ENCODE assay signal across 11 cellular contexts in the genomic region with DNA sequence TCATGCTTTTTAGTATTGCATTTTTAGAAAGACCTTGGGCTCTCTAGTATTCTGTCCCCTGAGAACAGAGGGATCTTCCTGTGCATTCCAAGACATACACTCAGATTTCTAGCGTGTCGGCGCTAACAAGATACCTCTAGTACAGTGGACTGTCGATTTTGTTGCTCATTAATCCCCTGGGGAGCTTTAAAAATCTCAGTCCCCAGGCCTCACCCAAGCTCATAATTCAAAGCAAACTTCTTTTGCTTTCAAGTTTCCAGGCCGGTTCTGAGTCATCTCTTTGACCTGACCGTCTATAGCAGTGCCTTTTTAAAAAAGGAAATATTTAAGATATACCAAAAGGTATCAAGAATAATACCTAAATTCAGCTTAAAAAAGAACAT.
DNase-seq lines count a peak whose midpoint lies in the region; ATAC-seq and TF ChIP-seq lines count a peak whose summit lies in the region.
"Had no signal": no experiment of that assay in that cellular context is flagged by ENCODE, and none has a peak within 500 bp of the region (broad histone marks: within the 10 kb centered on the region; RNA-seq: fewer than 3 reads in every experiment).

No MANE protein-coding gene starts in this region.

- ATAC-seq in HG03097 (IDR thresholded peaks at IDR 0.05; ENCODE audit: low FRiP score, unreplicated experiment) = peak; percentile 52
- ATAC-seq in stimulated activated memory B cell treated with anti-CD40 and anti-IgM and Interleukin-4, amounts not matched to agents 10 μg/mL and 1 μg/mL and 100 μg/mL, for 72 hours = no peak

- intact Hi-C loops in MCF 10A (cut with micrococcal nuclease) (loop anchor here (1.0 kb wide), 2 partner anchors 13 to 136 kb away; no protein-coding TSS in a partner anchor), breast epithelium (cut with DNase I; ENCODE audit: low total_unique reads) (no loop called here)
- intact Hi-C loops in activated CD4-positive, alpha-beta memory T cell treated with anti-CD3 and anti-CD28 coated beads for 36 hours (cut with micrococcal nuclease) = no loop called here

- POLR2A ChIA-PET in MCF 10A (lab: Yijun Ruan, JAX) = interaction anchor here (0.6 to 1.4 kb wide), 10 partner anchors 8 to 765 kb away, joined by 3 to 7 read pairs (median 3); no protein-coding TSS in a partner anchor
- POLR2A ChIA-PET in activated CD4-positive, alpha-beta memory T cell treated with anti-CD3 and anti-CD28 coated beads for 36 hours (lab: Charles Lee) = no interaction called here

- peaks cover 84% of the 10 kb centered on the region for H3K27me3 Mint-ChIP-seq in MCF 10A (ENCODE audit: insufficient read depth, unreplicated experiment)
- no peaks in the 10 kb centered on the region for H3K27me3 Mint-ChIP-seq in brain
- no peaks in the 10 kb centered on the region for H3K27me3 Mint-ChIP-seq in activated naive CD8-positive, alpha-beta T cell treated with anti-CD3 and anti-CD28 coated beads for 36 hours
- H3K27me3 Mint-ChIP-seq in stimulated activated memory B cell treated with anti-CD40 and anti-IgM and Interleukin-4, amounts not matched to agents 10 μg/mL and 1 μg/mL and 100 μg/mL, for 72 hours = no peaks in the 10 kb centered on the region
- H3K27me3 Mint-ChIP-seq in activated CD4-positive, alpha-beta memory T cell treated with anti-CD3 and anti-CD28 coated beads for 36 hours = no peaks in the 10 kb centered on the region
- H3K27me3 Mint-ChIP-seq: activated naive CD8-positive, alpha-beta T cell treated with anti-CD3 and anti-CD28 coated beads, Interleukin-2, amount 10 ng/mL, durations not matched to agents 7 days and 5 days had no signal

- H3K4me3 ChIP-seq in breast epithelium = no peak overlapping the region

- TF ChIP-seq CTCF in MCF 10A (IDR thresholded peaks at IDR 0.05; ENCODE audit: unreplicated experiment) = no peak
- TF ChIP-seq CTCF in breast epithelium (IDR thresholded peaks at IDR 0.05) = no peak
- no peak for TF ChIP-seq CTCF in brain (conservative IDR thresholded peaks at IDR 0.05)

- H3K9me3 ChIP-seq in breast epithelium = peaks cover 0 to 2% of the 10 kb centered on the region in 2 donors

- H3K4me3 Mint-ChIP-seq in MCF 10A (ENCODE audit: unreplicated experiment) (no peak overlapping the region), brain (no peak overlapping the region)
- no peak overlapping the region for H3K4me3 Mint-ChIP-seq in activated naive CD8-positive, alpha-beta T cell treated with anti-CD3 and anti-CD28 coated beads for 36 hours
- no peak overlapping the region for H3K4me3 Mint-ChIP-seq in stimulated activated memory B cell treated with anti-CD40 and anti-IgM and Interleukin-4, amounts not matched to agents 10 μg/mL and 1 μg/mL and 100 μg/mL, for 72 hours
- H3K4me3 Mint-ChIP-seq in activated CD4-positive, alpha-beta memory T cell treated with anti-CD3 and anti-CD28 coated beads for 36 hours = no peak overlapping the region
- H3K4me3 Mint-ChIP-seq: activated naive CD8-positive, alpha-beta T cell treated with anti-CD3 and anti-CD28 coated beads, Interleukin-2, amount 10 ng/mL, durations not matched to agents 7 days and 5 days had no signal

- no TSS peak for BruUV-seq in MCF 10A (replicated peaks; lab: Mats Ljungman, UMichigan)

- peak overlapping the region in 1 of 2 donors; percentile 5 for H3K27ac ChIP-seq in breast epithelium
- H3K27ac ChIP-seq: 22Rv1 had no signal

- CTCF ChIA-PET in MCF 10A (lab: Yijun Ruan, JAX) = interaction anchor here (0.5 to 1.6 kb wide), 6 partner anchors 12 to 228 kb away, joined by 3 to 5 read pairs (median 3); no protein-coding TSS in a partner anchor
- CTCF ChIA-PET in activated CD4-positive, alpha-beta memory T cell treated with anti-CD3 and anti-CD28 coated beads for 36 hours (lab: Charles Lee) = interaction anchor here (1.2 kb wide), 1 partner anchor 231 kb away, joined by 3 read pairs; no protein-coding TSS in a partner anchor

- H3K27me3 ChIP-seq in breast epithelium = peaks cover 0 to 75% of the 10 kb centered on the region in 2 donors

- peaks cover 10% of the 10 kb centered on the region for H3K9me3 Mint-ChIP-seq in MCF 10A (ENCODE audit: unreplicated experiment)
- peaks cover 6 to 28% (median 8%) of the 10 kb centered on the region in 5 experiments for H3K9me3 Mint-ChIP-seq in brain
- H3K9me3 Mint-ChIP-seq in activated naive CD8-positive, alpha-beta T cell treated with anti-CD3 and anti-CD28 coated beads for 36 hours = no peaks in the 10 kb centered on the region
- peaks cover 6% of the 10 kb centered on the region for H3K9me3 Mint-ChIP-seq in stimulated activated memory B cell treated with anti-CD40 and anti-IgM and Interleukin-4, amounts not matched to agents 10 μg/mL and 1 μg/mL and 100 μg/mL, for 72 hours
- peaks cover 7% of the 10 kb centered on the region for H3K9me3 Mint-ChIP-seq in activated CD4-positive, alpha-beta memory T cell treated with anti-CD3 and anti-CD28 coated beads for 36 hours
- H3K9me3 Mint-ChIP-seq: activated naive CD8-positive, alpha-beta T cell treated with anti-CD3 and anti-CD28 coated beads, Interleukin-2, amount 10 ng/mL, durations not matched to agents 7 days and 5 days had no signal

- H3K36me3 ChIP-seq in breast epithelium = no peaks in the 10 kb centered on the region

- DNase-seq in MCF 10A (ENCODE audit: unreplicated experiment) (peak; percentile 40), breast epithelium (ENCODE audit: low spot score in 2 of 2) (no peak), SIG-M5 treated with dmso at 0.1 percent for 504 hours (lab: John Stamatoyannopoulos, UW; ENCODE audit: unreplicated experiment) (no peak)
- DNase-seq in activated naive CD8-positive, alpha-beta T cell treated with anti-CD3 and anti-CD28 coated beads for 36 hours = no peak
- no peak for DNase-seq in activated CD4-positive, alpha-beta memory T cell treated with anti-CD3 and anti-CD28 coated beads for 36 hours
- DNase-seq: activated naive CD8-positive, alpha-beta T cell treated with anti-CD3 and anti-CD28 coated beads, Interleukin-2, amount 10 ng/mL, durations not matched to agents 7 days and 5 days; RPMI8226 had no signal

- H3K4me1 Mint-ChIP-seq in MCF 10A (ENCODE audit: insufficient read depth, unreplicated experiment) (peaks cover 37% of the 10 kb centered on the region), brain (peaks cover 13% of the 10 kb centered on the region)
- H3K4me1 Mint-ChIP-seq in activated naive CD8-positive, alpha-beta T cell treated with anti-CD3 and anti-CD28 coated beads for 36 hours = peaks cover 4% of the 10 kb centered on the region
- H3K4me1 Mint-ChIP-seq in stimulated activated memory B cell treated with anti-CD40 and anti-IgM and Interleukin-4, amounts not matched to agents 10 μg/mL and 1 μg/mL and 100 μg/mL, for 72 hours = no peaks in the 10 kb centered on the region
- H3K4me1 Mint-ChIP-seq in activated CD4-positive, alpha-beta memory T cell treated with anti-CD3 and anti-CD28 coated beads for 36 hours (ENCODE audit: low read depth) = peaks cover 18% of the 10 kb centered on the region

- peaks cover 53% of the 10 kb centered on the region for H3K36me3 Mint-ChIP-seq in MCF 10A (ENCODE audit: insufficient read depth, unreplicated experiment)
- peaks cover 60% of the 10 kb centered on the region for H3K36me3 Mint-ChIP-seq in brain
- peaks cover 19% of the 10 kb centered on the region for H3K36me3 Mint-ChIP-seq in activated naive CD8-positive, alpha-beta T cell treated with anti-CD3 and anti-CD28 coated beads for 36 hours
- H3K36me3 Mint-ChIP-seq in stimulated activated memory B cell treated with anti-CD40 and anti-IgM and Interleukin-4, amounts not matched to agents 10 μg/mL and 1 μg/mL and 100 μg/mL, for 72 hours = peaks cover 20% of the 10 kb centered on the region
- H3K36me3 Mint-ChIP-seq in activated CD4-positive, alpha-beta memory T cell treated with anti-CD3 and anti-CD28 coated beads for 36 hours = peaks cover 3% of the 10 kb centered on the region

- H3K27ac Mint-ChIP-seq in MCF 10A (ENCODE audit: low read depth, unreplicated experiment) (peak overlapping the region; percentile 47), brain (peak overlapping the region in 3 of 5 experiments; percentile 33 to 83 (median 78))
- H3K27ac Mint-ChIP-seq in activated naive CD8-positive, alpha-beta T cell treated with anti-CD3 and anti-CD28 coated beads for 36 hours = no peak overlapping the region
- no peak overlapping the region for H3K27ac Mint-ChIP-seq in stimulated activated memory B cell treated with anti-CD40 and anti-IgM and Interleukin-4, amounts not matched to agents 10 μg/mL and 1 μg/mL and 100 μg/mL, for 72 hours
- no peak overlapping the region for H3K27ac Mint-ChIP-seq in activated CD4-positive, alpha-beta memory T cell treated with anti-CD3 and anti-CD28 coated beads for 36 hours
- H3K27ac Mint-ChIP-seq: activated naive CD8-positive, alpha-beta T cell treated with anti-CD3 and anti-CD28 coated beads, Interleukin-2, amount 10 ng/mL, durations not matched to agents 7 days and 5 days had no signal

- no peak for TF ChIP-seq POLR2A in breast epithelium (IDR thresholded peaks at IDR 0.05)

- no peaks in the 10 kb centered on the region for H3K4me1 ChIP-seq in breast epithelium

Comparison
In these comparisons a context has a peak if more than half of its experiments do, and no peak if none do; other contexts are left out.
1. H3K27ac Mint-ChIP-seq: peak in MCF 10A (single experiment) and brain (3 of 5); none in activated naive CD8-positive, alpha-beta T cell treated with anti-CD3 and anti-CD28 coated beads for 36 hours (single experiment), stimulated activated memory B cell treated with anti-CD40 and anti-IgM and Interleukin-4, amounts not matched to agents 10 μg/mL and 1 μg/mL and 100 μg/mL, for 72 hours (single experiment) and activated CD4-positive, alpha-beta memory T cell treated with anti-CD3 and anti-CD28 coated beads for 36 hours (single experiment).